ENCODE assay signal across 27 cellular contexts in genomic region chr10:77201135-77202111, GRCh38.
A peak's percentile ranks its signal among the peaks of the same experiment; 100 is the strongest.
DNase-seq lines count a peak whose midpoint lies in the region; ATAC-seq and TF ChIP-seq lines count a peak whose summit lies in the region.
"Had no signal": no experiment of that assay in that cellular context is flagged by ENCODE, and none has a peak within 500 bp of the region (broad histone marks: within the 10 kb centered on the region; RNA-seq: fewer than 3 reads in every experiment).

No MANE protein-coding gene starts in this region.

- no peak for TF ChIP-seq EP300 in sigmoid colon (IDR thresholded peaks at IDR 0.05)

- H3K27ac ChIP-seq in GM23338 (ENCODE audit: low read depth) (no peak overlapping the region), VCaP (peak overlapping the region; percentile 69), sigmoid colon (peak overlapping the region; percentile 59 to 93 (median 86)), mammary epithelial cell (ENCODE audit: insufficient read depth, low read depth, low read length) (no peak overlapping the region), heart left ventricle (peak overlapping the region in 1 of 12 donors; percentile 85)
- H3K27ac ChIP-seq: adrenal gland, cardiac muscle cell, GM23248, ovary, right atrium auricular region, vagina had no signal

- no peaks in the 10 kb centered on the region for H3K9me3 ChIP-seq in sigmoid colon
- H3K9me3 ChIP-seq in mammary epithelial cell (replicated peaks; ENCODE audit: insufficient read depth, low read length), result no peaks in the 10 kb centered on the region
- H3K9me3 ChIP-seq in heart left ventricle, result peaks cover 0 to 6% (median 0%) of the 10 kb centered on the region in 12 donors
- H3K9me3 ChIP-seq: adrenal gland, ovary, vagina had no signal

- H3K27me3 ChIP-seq in GM23338 (ENCODE audit: insufficient read depth) (no peaks in the 10 kb centered on the region), sigmoid colon (no peaks in the 10 kb centered on the region), mammary epithelial cell (ENCODE audit: insufficient read depth, low read length) (no peaks in the 10 kb centered on the region), heart left ventricle (peaks cover 0 to 11% (median 0%) of the 10 kb centered on the region in 9 donors)
- H3K27me3 ChIP-seq: adrenal gland, cardiac muscle cell, ovary, right atrium auricular region, vagina had no signal

- intact Hi-C loops in sigmoid colon (cut with DNase I) (no loop called here), mammary epithelial cell (cut with micrococcal nuclease) (no loop called here), heart left ventricle (cut with DNase I) (no loop called here)

- H3K79me2 ChIP-seq in GM23338 (replicated peaks; ENCODE audit: insufficient read depth) (no peaks in the 10 kb centered on the region), mammary epithelial cell (ENCODE audit: insufficient read depth, low read length) (no peaks in the 10 kb centered on the region)

- H3K36me3 ChIP-seq in GM23338 (ENCODE audit: insufficient read depth) (no peaks in the 10 kb centered on the region), sigmoid colon (no peaks in the 10 kb centered on the region), mammary epithelial cell (ENCODE audit: insufficient read depth, low read length) (no peaks in the 10 kb centered on the region), heart left ventricle (no peaks in the 10 kb centered on the region)
- H3K36me3 ChIP-seq: adrenal gland, cardiac muscle cell, ovary, right atrium auricular region, vagina had no signal

- no peak overlapping the region for H3K27ac Mint-ChIP-seq in GM23338
- H3K27ac Mint-ChIP-seq in activated T-cell treated with anti-CD3 and anti-CD28 coated beads, Interleukin-2, amount 50 U/mL, for 72 hours, result no peak overlapping the region
- H3K27ac Mint-ChIP-seq: activated B cell treated with CpG ODN at 0.5 μM for 24 hours; activated CD4-positive, alpha-beta memory T cell treated with anti-CD3 and anti-CD28 coated beads, Interleukin-2, amount 10 ng/mL, durations not matched to agents 7 days and 5 days; dendritic cell treated with granulocyte-macrophage colony-stimulating factor and Interleukin-4, amounts not matched to agents 40 ng/mL and 50 ng/mL, for 4 days; memory B cell; natural killer cell had no signal

- DNase-seq in GM23338 (ENCODE audit: low spot score) (no peak), fibroblast of villous mesenchyme (ENCODE audit: low read depth) (peak; percentile 83), sigmoid colon (peak; percentile 79), mammary epithelial cell (no peak), heart left ventricle (no peak), NCI-H510A treated with DMSO at 0.1 percent for 48 hours (lab: John Stamatoyannopoulos, UW) (no peak)
- no peak for DNase-seq in activated T-cell treated with anti-CD3 and anti-CD28 coated beads, Interleukin-2, amount 50 U/mL, for 72 hours
- DNase-seq: activated B cell treated with CpG ODN at 0.5 μM for 24 hours; activated CD4-positive, alpha-beta memory T cell treated with anti-CD3 and anti-CD28 coated beads, Interleukin-2, amount 10 ng/mL, durations not matched to agents 7 days and 5 days; activated gamma-delta T cell treated with Interleukin-2 at 50 U/mL for 16 hours; activated T-cell treated with anti-CD3 and anti-CD28 coated beads for 4 hours; adrenal gland; C1 segment of cervical spinal cord; Calu3; GM23248; natural killer cell; NCI-H1105 treated with DMSO at 0.1 percent for 48 hours; NCI-H526 treated with DMSO at 0.1 percent for 48 hours; ovary; stimulated activated CD8-positive, alpha-beta memory T cell treated with anti-CD3 and anti-CD28 coated beads, Interleukin-4, amount 100 ng/mL, for 48 hours; T-helper 9 cell had no signal

- H3K4me3 ChIP-seq in GM23338 (no peak overlapping the region), fibroblast of villous mesenchyme (ENCODE audit: low read depth, low read length) (no peak overlapping the region), sigmoid colon (no peak overlapping the region), mammary epithelial cell (replicated peaks in 1 of 3; ENCODE audit: insufficient read depth in 1 of 3, low read depth in 2 of 3, low read length in 3 of 3) (no peak overlapping the region), heart left ventricle (no peak overlapping the region)
- H3K4me3 ChIP-seq: adrenal gland, cardiac muscle cell, GM23248, ovary, right atrium auricular region, vagina had no signal

- H3K4me2 ChIP-seq in GM23338 (no peak overlapping the region), mammary epithelial cell (ENCODE audit: insufficient read depth, low read depth, low read length) (no peak overlapping the region)

- CTCF ChIA-PET in mammary epithelial cell (lab: Charles Lee; ENCODE audit: low non-redundant PET), result no interaction called here

- no peaks in the 10 kb centered on the region for H3F3A ChIP-seq in GM23338 (replicated peaks; ENCODE audit: low read depth)

- H3K9me3 Mint-ChIP-seq in GM23338, result peaks cover 4% of the 10 kb centered on the region; the same call in 1 of the 3 replicates
- H3K9me3 Mint-ChIP-seq in activated T-cell treated with anti-CD3 and anti-CD28 coated beads, Interleukin-2, amount 50 U/mL, for 72 hours, result peaks cover 0 to 2% of the 10 kb centered on the region in 2 donors
- H3K9me3 Mint-ChIP-seq: activated CD4-positive, alpha-beta memory T cell treated with anti-CD3 and anti-CD28 coated beads, Interleukin-2, amount 10 ng/mL, durations not matched to agents 7 days and 5 days; memory B cell; natural killer cell had no signal

- no peak for TF ChIP-seq CTCF in GM23338 (conservative IDR thresholded peaks at IDR 0.05; ENCODE audit: low read depth in 2 of 2)
- no peak for TF ChIP-seq CTCF in VCaP (conservative IDR thresholded peaks at IDR 0.05)
- TF ChIP-seq CTCF in fibroblast of villous mesenchyme (IDR thresholded peaks at IDR 0.05; ENCODE audit: insufficient read depth, low read depth, low read length), result no peak
- no peak for TF ChIP-seq CTCF in sigmoid colon (IDR thresholded peaks at IDR 0.05)
- no peak for TF ChIP-seq CTCF in mammary epithelial cell (conservative IDR thresholded peaks at IDR 0.05 in 1 of 2, IDR thresholded peaks at IDR 0.05 in 1 of 2; ENCODE audit: extremely low read depth in 1 of 2, insufficient read depth in 1 of 2, low read depth in 1 of 2, low read length in 2 of 2)
- TF ChIP-seq CTCF in heart left ventricle (IDR thresholded peaks at IDR 0.05), result no peak

- H4K20me1 ChIP-seq in GM23338 (replicated peaks; ENCODE audit: insufficient read depth) (no peaks in the 10 kb centered on the region), mammary epithelial cell (ENCODE audit: insufficient read depth, low read length) (no peaks in the 10 kb centered on the region)

- in situ Hi-C loops in mammary epithelial cell (cut with MboI; ENCODE audit: low sequenced_read_pairs in 2 of 2), result no loop called here

- no peak overlapping the region for H3K9ac ChIP-seq in mammary epithelial cell (ENCODE audit: insufficient read depth, low read length)
- H3K9ac ChIP-seq: GM23248 had no signal

- WGBS in sigmoid colon, 2 donors, result 29 to 63% methylated on average over 7 of the region's 7 CpGs
- WGBS in mammary epithelial cell (ENCODE audit: low coverage, missing lambda C conversion rate), result 82% methylated on average over 7 of the region's 7 CpGs
- WGBS in heart left ventricle, 4 donors, result 65 to 82% (median 74%) methylated on average over 7 of the region's 7 CpGs

- dilution Hi-C loops in mammary epithelial cell (cut with HindIII; ENCODE audit: low sequenced_read_pairs), result no loop called here

- ATAC-seq in GM23338, result peak; percentile 38; the same call in 2 of the 3 replicates
- ATAC-seq in heart left ventricle, result no peak
- no peak for ATAC-seq in activated T-cell treated with anti-CD3 and anti-CD28 coated beads, Interleukin-2, amount 50 U/mL, for 72 hours (replicated peaks in 1 of 2)
- ATAC-seq: natural killer cell had no signal

- peaks cover 29% of the 10 kb centered on the region for H3K4me1 Mint-ChIP-seq in GM23338
- no peaks in the 10 kb centered on the region for H3K4me1 Mint-ChIP-seq in activated T-cell treated with anti-CD3 and anti-CD28 coated beads, Interleukin-2, amount 50 U/mL, for 72 hours (ENCODE audit: low read depth)
- H3K4me1 Mint-ChIP-seq: activated B cell treated with CpG ODN at 0.5 μM for 24 hours; activated CD4-positive, alpha-beta memory T cell treated with anti-CD3 and anti-CD28 coated beads, Interleukin-2, amount 10 ng/mL, durations not matched to agents 7 days and 5 days had no signal

- TF ChIP-seq POLR2A in sigmoid colon (IDR thresholded peaks at IDR 0.05) (no peak), heart left ventricle (IDR thresholded peaks at IDR 0.05) (no peak)

- peaks cover 2% of the 10 kb centered on the region for H3K27me3 Mint-ChIP-seq in GM23338 (ENCODE audit: insufficient read depth, low read depth, poor library complexity)
- peaks cover 34% of the 10 kb centered on the region for H3K27me3 Mint-ChIP-seq in activated T-cell treated with anti-CD3 and anti-CD28 coated beads, Interleukin-2, amount 50 U/mL, for 72 hours (ENCODE audit: low read depth)
- H3K27me3 Mint-ChIP-seq: activated CD4-positive, alpha-beta memory T cell treated with anti-CD3 and anti-CD28 coated beads, Interleukin-2, amount 10 ng/mL, durations not matched to agents 7 days and 5 days had no signal

- H3K4me1 ChIP-seq in GM23338 (ENCODE audit: insufficient read depth), result peaks cover 19% of the 10 kb centered on the region; the same call in 1 of the 2 replicates
- peaks cover 0 to 60% (median 55%) of the 10 kb centered on the region in 4 donors for H3K4me1 ChIP-seq in sigmoid colon
- H3K4me1 ChIP-seq in mammary epithelial cell (ENCODE audit: insufficient read depth, low read length), result peaks cover 18% of the 10 kb centered on the region
- H3K4me1 ChIP-seq in heart left ventricle, result no peaks in the 10 kb centered on the region
- H3K4me1 ChIP-seq: adrenal gland, right atrium auricular region, vagina had no signal

- H3K4me3 Mint-ChIP-seq in GM23338, result no peak overlapping the region
- no peak overlapping the region for H3K4me3 Mint-ChIP-seq in activated T-cell treated with anti-CD3 and anti-CD28 coated beads, Interleukin-2, amount 50 U/mL, for 72 hours
- H3K4me3 Mint-ChIP-seq: activated B cell treated with CpG ODN at 0.5 μM for 24 hours; activated CD4-positive, alpha-beta memory T cell treated with anti-CD3 and anti-CD28 coated beads, Interleukin-2, amount 10 ng/mL, durations not matched to agents 7 days and 5 days; dendritic cell treated with granulocyte-macrophage colony-stimulating factor and Interleukin-4, amounts not matched to agents 40 ng/mL and 50 ng/mL, for 4 days; memory B cell; natural killer cell had no signal

- no TSS peak for BruUV-seq in mammary epithelial cell (replicated peaks; lab: Mats Ljungman, UMichigan)

- H2AFZ ChIP-seq in GM23338 (no peak overlapping the region), mammary epithelial cell (ENCODE audit: low read depth, low read length) (no peak overlapping the region)
- H2AFZ ChIP-seq: GM23248 had no signal

- no peaks in the 10 kb centered on the region for H3K36me3 Mint-ChIP-seq in GM23338 (ENCODE audit: low read depth)
- H3K36me3 Mint-ChIP-seq in activated T-cell treated with anti-CD3 and anti-CD28 coated beads, Interleukin-2, amount 50 U/mL, for 72 hours (ENCODE audit: insufficient read depth in 2 of 2), result no peaks in the 10 kb centered on the region
- H3K36me3 Mint-ChIP-seq: memory B cell, natural killer cell had no signal

- no peaks in the 10 kb centered on the region for H3K9me2 ChIP-seq in GM23338 (ENCODE audit: insufficient read depth)

TF ChIP-seq in GM23338, 12 proteins besides CTCF, POLR2A, EP300 and RAD21:
- no peak for TF ChIP-seq STAT1 (IDR thresholded peaks at IDR 0.05; ENCODE audit: unreplicated experiment)

Comparison
In these comparisons a context has a peak if more than half of its experiments do, and no peak if none do; other contexts are left out.
1. DNase-seq: peak in fibroblast of villous mesenchyme (single experiment) and sigmoid colon (single experiment); none in GM23338 (single experiment), mammary epithelial cell (single experiment), heart left ventricle (0 of 5), NCI-H510A treated with DMSO at 0.1 percent for 48 hours (single experiment) and activated T-cell treated with anti-CD3 and anti-CD28 coated beads, Interleukin-2, amount 50 U/mL, for 72 hours (0 of 2).
2. H3K27ac ChIP-seq: peak in VCaP (single experiment) and sigmoid colon (4 of 4); none in GM23338 (single experiment) and mammary epithelial cell (single experiment).